ENCODE assay signal across 11 cellular contexts in the genomic region with DNA sequence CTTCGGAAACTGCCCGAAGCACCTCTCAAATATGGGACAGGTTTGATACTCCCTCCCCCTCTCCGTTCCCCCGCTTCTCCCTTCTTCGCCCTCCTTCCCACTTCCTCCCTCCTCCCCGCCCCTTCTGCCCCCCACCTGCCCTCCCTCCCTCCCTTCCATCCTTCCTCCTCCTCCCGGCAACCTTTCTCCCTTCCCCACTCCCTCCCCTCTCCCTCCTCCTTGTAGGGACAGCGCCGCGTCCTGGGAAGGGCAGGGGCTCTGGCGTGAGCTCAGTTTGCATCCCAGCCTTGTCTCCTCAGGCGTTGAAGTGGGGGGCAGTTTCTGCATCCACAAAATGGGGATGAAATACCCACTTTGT. TPM values are rescaled to one million over a fixed set of nuclear protein-coding genes. Genes with fewer than 3 reads are reported as not detected.
DNase-seq lines count a peak whose midpoint lies in the region; ATAC-seq and TF ChIP-seq lines count a peak whose summit lies in the region.
"Had no signal": no experiment of that assay in that cellular context is flagged by ENCODE, and none has a peak within 500 bp of the region (broad histone marks: within the 10 kb centered on the region; RNA-seq: fewer than 3 reads in every experiment).

No MANE protein-coding gene starts in this region.

- intact Hi-C loops in activated naive CD4-positive, alpha-beta T cell treated with anti-CD3 and anti-CD28 coated beads for 36 hours (cut with micrococcal nuclease), result loop anchor here (2.0 to 5.0 kb wide), 3 partner anchors 136 to 256 kb away; no protein-coding TSS in a partner anchor

- H3K36me3 ChIP-seq in NT2/D1 (ENCODE audit: insufficient read depth, insufficient read length, low read length), result no peaks in the 10 kb centered on the region

- H3K27me3 ChIP-seq in NT2/D1 (ENCODE audit: insufficient read depth, insufficient read length), result peaks cover 17% of the 10 kb centered on the region
- H3K27me3 ChIP-seq: dorsolateral prefrontal cortex had no signal

- no peak for ATAC-seq in stimulated activated effector memory CD8-positive, alpha-beta T cell treated with anti-CD3 and anti-CD28 coated beads, Interleukin-12 subunit alpha, Interleukin-12 subunit beta, amount 100 ng/mL, for 72 hours
- ATAC-seq in GM21529 (IDR thresholded peaks at IDR 0.05; ENCODE audit: unreplicated experiment), result no peak

- H3K27ac Mint-ChIP-seq in activated naive CD4-positive, alpha-beta T cell treated with anti-CD3 and anti-CD28 coated beads for 36 hours, result no peak overlapping the region
- no peak overlapping the region for H3K27ac Mint-ChIP-seq in glutamatergic neuron (ENCODE audit: unreplicated experiment)
- no peak overlapping the region for H3K27ac Mint-ChIP-seq in stimulated activated effector memory CD8-positive, alpha-beta T cell treated with anti-CD3 and anti-CD28 coated beads, Interleukin-12 subunit alpha, Interleukin-12 subunit beta, amount 100 ng/mL, for 72 hours

- no peak for TF ChIP-seq CTCF in glutamatergic neuron (IDR thresholded peaks at IDR 0.05; ENCODE audit: partially characterized antibody, unreplicated experiment)

- H3K9me3 ChIP-seq in NT2/D1 (ENCODE audit: insufficient read depth, low read length), result no peaks in the 10 kb centered on the region

- H3K4me1 Mint-ChIP-seq in activated naive CD4-positive, alpha-beta T cell treated with anti-CD3 and anti-CD28 coated beads for 36 hours (ENCODE audit: low read depth), result peaks cover 23% of the 10 kb centered on the region
- H3K4me1 Mint-ChIP-seq in glutamatergic neuron (ENCODE audit: low read depth, unreplicated experiment), result peaks cover 13% of the 10 kb centered on the region
- H3K4me1 Mint-ChIP-seq in stimulated activated effector memory CD8-positive, alpha-beta T cell treated with anti-CD3 and anti-CD28 coated beads, Interleukin-12 subunit alpha, Interleukin-12 subunit beta, amount 100 ng/mL, for 72 hours, result peaks cover 29% of the 10 kb centered on the region

- DNase-seq in activated naive CD4-positive, alpha-beta T cell treated with anti-CD3 and anti-CD28 coated beads for 36 hours, result no peak
- DNase-seq in activated naive CD4-positive, alpha-beta T cell (lab: John Stamatoyannopoulos, UW), result no peak
- DNase-seq in NT2/D1 (ENCODE audit: low read depth, low spot score) (peak; percentile 51), glutamatergic neuron (no peak)
- no peak for DNase-seq in stimulated activated effector memory CD8-positive, alpha-beta T cell treated with anti-CD3 and anti-CD28 coated beads, Interleukin-12 subunit alpha, Interleukin-12 subunit beta, amount 100 ng/mL, for 72 hours (ENCODE audit: low spot score in 2 of 2)
- DNase-seq in activated effector memory CD4-positive, alpha-beta T cell treated with anti-CD3 and anti-CD28 coated beads, Interleukin-2, amount 50 U/mL, for 16 hours, result no peak
- no peak for DNase-seq in stimulated activated CD4-positive, alpha-beta T cell treated with anti-CD3 and anti-CD28 coated beads, Interleukin-2, amount 100 ng/mL, for 48 hours
- DNase-seq: NCI-H526 treated with DMSO at 0.1 percent for 48 hours had no signal

- peaks cover 15% of the 10 kb centered on the region for H3K4me1 ChIP-seq in NT2/D1 (ENCODE audit: insufficient read depth, insufficient read length)

- H3K27me3 Mint-ChIP-seq in activated naive CD4-positive, alpha-beta T cell treated with anti-CD3 and anti-CD28 coated beads for 36 hours (ENCODE audit: low read depth), result no peaks in the 10 kb centered on the region
- peaks cover 10% of the 10 kb centered on the region for H3K27me3 Mint-ChIP-seq in glutamatergic neuron (ENCODE audit: unreplicated experiment)

- H3K36me3 Mint-ChIP-seq in activated naive CD4-positive, alpha-beta T cell treated with anti-CD3 and anti-CD28 coated beads for 36 hours (ENCODE audit: low read depth), result no peaks in the 10 kb centered on the region
- H3K36me3 Mint-ChIP-seq in glutamatergic neuron (ENCODE audit: unreplicated experiment), result no peaks in the 10 kb centered on the region
- H3K36me3 Mint-ChIP-seq in stimulated activated effector memory CD8-positive, alpha-beta T cell treated with anti-CD3 and anti-CD28 coated beads, Interleukin-12 subunit alpha, Interleukin-12 subunit beta, amount 100 ng/mL, for 72 hours, result no peaks in the 10 kb centered on the region

- peak overlapping the region; percentile 41 for H3K4me3 ChIP-seq in NT2/D1 (ENCODE audit: insufficient read length, low read depth)

- peak overlapping the region; percentile 72 for H3K9ac ChIP-seq in NT2/D1 (ENCODE audit: insufficient read length, low read depth)

- peak overlapping the region; percentile 68 for H3K4me3 Mint-ChIP-seq in activated naive CD4-positive, alpha-beta T cell treated with anti-CD3 and anti-CD28 coated beads for 36 hours
- peak overlapping the region; percentile 82 for H3K4me3 Mint-ChIP-seq in glutamatergic neuron (ENCODE audit: unreplicated experiment)
- H3K4me3 Mint-ChIP-seq in stimulated activated effector memory CD8-positive, alpha-beta T cell treated with anti-CD3 and anti-CD28 coated beads, Interleukin-12 subunit alpha, Interleukin-12 subunit beta, amount 100 ng/mL, for 72 hours, result peak overlapping the region; percentile 69

- no peaks in the 10 kb centered on the region for H3K9me3 Mint-ChIP-seq in activated naive CD4-positive, alpha-beta T cell treated with anti-CD3 and anti-CD28 coated beads for 36 hours
- H3K9me3 Mint-ChIP-seq in glutamatergic neuron (ENCODE audit: unreplicated experiment), result peaks cover 2% of the 10 kb centered on the region
- H3K9me3 Mint-ChIP-seq in stimulated activated effector memory CD8-positive, alpha-beta T cell treated with anti-CD3 and anti-CD28 coated beads, Interleukin-12 subunit alpha, Interleukin-12 subunit beta, amount 100 ng/mL, for 72 hours, result no peaks in the 10 kb centered on the region

- CTCF ChIA-PET in activated naive CD4-positive, alpha-beta T cell treated with anti-CD3 and anti-CD28 coated beads for 36 hours (lab: Charles Lee), result interaction anchor here (0.8 to 3.6 kb wide), 7 partner anchors 13 to 472 kb away, joined by 3 to 30 read pairs (median 3); partner anchors contain the start of gene NDUFA6

RNA-seq across cellular contexts. Expression of gene NFAM1, which starts 6.1 kb away (rescaled TPM):
- under 1 TPM; 0.10 to 0.15 TPM for total RNA-seq in activated naive CD4-positive, alpha-beta T cell treated with anti-CD3 and anti-CD28 coated beads for 36 hours
- total RNA-seq in glutamatergic neuron (ENCODE audit: unreplicated experiment), result 0.91 TPM
- total RNA-seq: M059J had no signal
